ENCODE assay signal across 26 cellular contexts in the genomic region with DNA sequence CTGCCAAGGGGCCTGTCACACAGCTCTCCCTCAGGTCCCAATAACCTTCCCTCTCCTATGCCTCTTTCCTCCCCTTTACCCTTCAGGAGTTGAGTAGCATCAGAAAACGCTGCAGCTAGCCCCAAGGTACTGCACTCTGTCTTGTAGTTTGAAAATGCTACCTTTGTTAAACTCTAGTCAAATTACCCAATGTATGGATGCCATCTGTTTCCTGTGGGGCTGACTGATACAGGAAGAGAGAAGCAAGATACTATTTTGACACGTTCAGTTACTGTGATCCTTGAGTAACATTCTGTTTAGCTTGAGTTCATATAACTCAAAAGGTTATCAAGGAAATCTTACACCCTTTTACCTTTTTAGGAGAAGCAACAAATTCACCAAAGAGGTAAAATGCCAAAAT.
"Had no signal": no experiment of that assay in that cellular context is flagged by ENCODE, and none has a peak within 500 bp of the region (broad histone marks: within the 10 kb centered on the region; RNA-seq: fewer than 3 reads in every experiment).

No MANE protein-coding gene starts in this region.

- DNase-seq: activated CD4-positive, alpha-beta T cell treated with anti-CD3 and anti-CD28 coated beads, Interleukin-2, amount 10 ng/mL, durations not matched to agents 24 days and 14 days; activated CD4-positive, CD25-positive, alpha-beta regulatory T cell; activated CD8-positive, alpha-beta T cell treated with anti-CD3 and anti-CD28 coated beads, Interleukin-2, amount 10 ng/mL, durations not matched to agents 7 days and 5 days; activated effector memory CD4-positive, alpha-beta T cell treated with Interleukin-2 at 50 U/mL for 16 hours; activated T-cell treated with anti-CD3 and anti-CD28 coated beads, Interleukin-2, amount 50 U/mL, for 4 hours; cerebellar nuclear complex; cortex of kidney; effector CD8-positive, alpha-beta T cell; gastrocnemius medialis; head of caudate nucleus; kidney; left lung; mucosa of descending colon; naive B cell; ovary; psoas muscle; right lobe of liver; small intestine; stimulated activated CD4-positive, alpha-beta T cell treated with anti-CD3 and anti-CD28 coated beads, Interleukin-15, amount 100 ng/mL, for 24 hours; stimulated activated CD4-positive, alpha-beta T cell treated with anti-CD3 and anti-CD28 coated beads, Interleukin-2, amount 100 ng/mL, for 48 hours; T-helper 9 cell; transverse colon had no signal

- H3K9me3 ChIP-seq: ascending aorta, breast epithelium, gastrocnemius medialis, left lung, mucosa of descending colon, ovary, psoas muscle, right lobe of liver, transverse colon, vagina had no signal

- ATAC-seq: activated CD8-positive, alpha-beta T cell treated with anti-CD3 and anti-CD28 coated beads, Interleukin-2, amount 10 ng/mL, durations not matched to agents 7 days and 5 days; activated T-cell treated with anti-CD3 and anti-CD28 coated beads, Interleukin-2, amount 50 U/mL, for 4 hours; esophagus mucosa; gastrocnemius medialis; left lung; mucosa of descending colon; psoas muscle had no signal

- H3K27ac ChIP-seq: ascending aorta, breast epithelium, gastrocnemius medialis, ovary, psoas muscle, right lobe of liver, transverse colon, vagina had no signal

- H3K4me3 ChIP-seq: ascending aorta, breast epithelium, gastrocnemius medialis, left lung, mucosa of descending colon, ovary, psoas muscle, right lobe of liver, transverse colon, vagina had no signal

- H3K27me3 ChIP-seq: ascending aorta, breast epithelium, gastrocnemius medialis, left lung, ovary, right lobe of liver, transverse colon, vagina had no signal

- FAIRE-seq: kidney, small intestine had no signal

- H3K4me1 ChIP-seq: ascending aorta, breast epithelium, gastrocnemius medialis, left lung, psoas muscle, right lobe of liver, transverse colon, vagina had no signal

- H3K36me3 ChIP-seq: ascending aorta, breast epithelium, gastrocnemius medialis, left lung, ovary, right lobe of liver, transverse colon, vagina had no signal
